ENCODE assay signal across 1 cellular context in genomic region chr9:134466869-134467616, GRCh38.
TF ChIP-seq lines count a peak whose summit lies in the region.

No MANE protein-coding gene starts in this region.

TF ChIP-seq in IMR-90, 13 proteins besides CTCF, POLR2A, EP300 and RAD21 (continued from another document):
- no peak for TF ChIP-seq RFX5 (IDR thresholded peaks at IDR 0.05; ENCODE audit: low read depth, low read length)
- TF ChIP-seq MAZ (IDR thresholded peaks at IDR 0.05; ENCODE audit: borderline replicate concordance, low read depth, low read length): no peak
- no peak for TF ChIP-seq MAFK (IDR thresholded peaks at IDR 0.05; ENCODE audit: low read depth, low read length)
- TF ChIP-seq FOS (IDR thresholded peaks at IDR 0.05; ENCODE audit: low read depth, low read length): no peak
- no peak for TF ChIP-seq CEBPB (IDR thresholded peaks at IDR 0.05; ENCODE audit: low read depth, low read length)
- no peak for TF ChIP-seq BHLHE40 (IDR thresholded peaks at IDR 0.05; ENCODE audit: low read depth, low read length)
